ENCODE assay signal across 13 cellular contexts in the genomic region with DNA sequence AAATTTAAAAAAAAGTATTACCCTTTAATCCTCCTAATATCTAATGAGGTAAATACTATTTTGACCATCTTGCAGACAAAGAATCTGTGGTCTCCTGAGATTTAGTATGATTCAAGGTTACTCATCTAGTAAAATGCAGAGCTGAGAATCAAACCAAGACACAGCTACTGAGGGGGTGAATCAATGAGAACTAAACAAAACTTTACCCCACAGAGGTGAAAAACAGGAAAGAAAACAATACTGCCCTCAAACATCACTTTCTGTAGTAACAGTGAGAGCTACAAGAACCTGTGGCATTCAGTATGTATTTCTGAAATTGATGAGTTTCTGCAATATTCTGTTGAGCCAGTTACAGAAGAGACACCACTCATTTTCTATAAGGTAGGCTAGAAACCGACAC.
DNase-seq lines count a peak whose midpoint lies in the region; ATAC-seq and TF ChIP-seq lines count a peak whose summit lies in the region.
"Had no signal": no experiment of that assay in that cellular context is flagged by ENCODE, and none has a peak within 500 bp of the region (broad histone marks: within the 10 kb centered on the region; RNA-seq: fewer than 3 reads in every experiment).

No MANE protein-coding gene starts in this region.

- DNase-seq in activated T-cell treated with anti-CD3 and anti-CD28 coated beads, Interleukin-2, amount 50 U/mL, for 4 hours, result no peak
- DNase-seq in activated T-cell treated with anti-CD3 and anti-CD28 coated beads, Interleukin-2, amount 50 U/mL, for 48 hours, result no peak
- DNase-seq in HS-5 (ENCODE audit: low read depth), result peak; percentile 42
- DNase-seq in effector memory CD8-positive, alpha-beta T cell, result no peak
- DNase-seq in mucosa of descending colon, result no peak
- DNase-seq in effector CD8-positive, alpha-beta T cell (lab: John Stamatoyannopoulos, UW), result no peak
- no peak for DNase-seq in stimulated activated CD4-positive, alpha-beta T cell treated with anti-CD3 and anti-CD28 coated beads, Interleukin-15, amount 100 ng/mL, for 24 hours
- DNase-seq: activated CD4-positive, alpha-beta T cell treated with anti-CD3 and anti-CD28 coated beads for 48 hours; activated naive CD4-positive, alpha-beta T cell treated with anti-CD3 and anti-CD28 coated beads for 36 hours; islet precursor cell; NCI-H1436 treated with DMSO at 0.1 percent for 48 hours; tibial artery had no signal

- peak; percentile 47 to 71 for ATAC-seq in activated T-cell treated with anti-CD3 and anti-CD28 coated beads, Interleukin-2, amount 50 U/mL, for 4 hours
- ATAC-seq in effector memory CD8-positive, alpha-beta T cell (replicated peaks), result no peak
- no peak for ATAC-seq in mucosa of descending colon

- TF ChIP-seq CTCF in mucosa of descending colon (IDR thresholded peaks at IDR 0.05), result no peak

- peak overlapping the region; percentile 25 for H3K4me2 ChIP-seq in skeletal muscle satellite cell (ENCODE audit: low read length)

- H3K27ac Mint-ChIP-seq in effector memory CD8-positive, alpha-beta T cell, result peak overlapping the region; percentile 76 to 82
- H3K27ac Mint-ChIP-seq: activated naive CD4-positive, alpha-beta T cell treated with anti-CD3 and anti-CD28 coated beads for 36 hours had no signal

- H3K36me3 ChIP-seq in skeletal muscle satellite cell (ENCODE audit: insufficient read depth, low read length), result peaks cover 25% of the 10 kb centered on the region
- no peaks in the 10 kb centered on the region for H3K36me3 ChIP-seq in mucosa of descending colon (ENCODE audit: low read depth)

- H3K36me3 Mint-ChIP-seq in activated T-cell treated with anti-CD3 and anti-CD28 coated beads, Interleukin-2, amount 50 U/mL, for 4 hours (ENCODE audit: insufficient read depth), result peaks cover 32% of the 10 kb centered on the region
- peaks cover 52% of the 10 kb centered on the region for H3K36me3 Mint-ChIP-seq in effector memory CD8-positive, alpha-beta T cell (ENCODE audit: insufficient read depth)

- H3K4me1 ChIP-seq in skeletal muscle satellite cell (ENCODE audit: control insufficient read depth, insufficient read depth, low read length), result peaks cover 10% of the 10 kb centered on the region
- no peaks in the 10 kb centered on the region for H3K4me1 ChIP-seq in mucosa of descending colon (ENCODE audit: low read depth)
- H3K4me1 ChIP-seq: tibial artery had no signal

- H3K9me3 Mint-ChIP-seq in activated T-cell treated with anti-CD3 and anti-CD28 coated beads, Interleukin-2, amount 50 U/mL, for 4 hours, result no peaks in the 10 kb centered on the region
- no peaks in the 10 kb centered on the region for H3K9me3 Mint-ChIP-seq in effector memory CD8-positive, alpha-beta T cell
- H3K9me3 Mint-ChIP-seq: activated naive CD4-positive, alpha-beta T cell treated with anti-CD3 and anti-CD28 coated beads for 36 hours had no signal

- no peak overlapping the region for H3K4me3 Mint-ChIP-seq in activated T-cell treated with anti-CD3 and anti-CD28 coated beads, Interleukin-2, amount 50 U/mL, for 4 hours
- peak overlapping the region; percentile 60 to 73 for H3K4me3 Mint-ChIP-seq in effector memory CD8-positive, alpha-beta T cell
- H3K4me3 Mint-ChIP-seq: activated naive CD4-positive, alpha-beta T cell treated with anti-CD3 and anti-CD28 coated beads for 36 hours had no signal

- no peak overlapping the region for H3K4me3 ChIP-seq in skeletal muscle satellite cell (ENCODE audit: low read length)
- no peak overlapping the region for H3K4me3 ChIP-seq in mucosa of descending colon
- H3K4me3 ChIP-seq: tibial artery had no signal

- no peaks in the 10 kb centered on the region for H3K27me3 Mint-ChIP-seq in activated T-cell treated with anti-CD3 and anti-CD28 coated beads, Interleukin-2, amount 50 U/mL, for 4 hours (ENCODE audit: low read depth)
- H3K27me3 Mint-ChIP-seq in effector memory CD8-positive, alpha-beta T cell, result no peaks in the 10 kb centered on the region

- H3K9ac ChIP-seq in skeletal muscle satellite cell (ENCODE audit: low read depth, low read length), result no peak overlapping the region

- H3K9me3 ChIP-seq in skeletal muscle satellite cell (replicated peaks; ENCODE audit: low read length) (no peaks in the 10 kb centered on the region), mucosa of descending colon (no peaks in the 10 kb centered on the region)
- H3K9me3 ChIP-seq: tibial artery had no signal

- no peaks in the 10 kb centered on the region for H3K27me3 ChIP-seq in skeletal muscle satellite cell (ENCODE audit: control insufficient read depth, insufficient read depth, low read length)
- H3K27me3 ChIP-seq: tibial artery had no signal

- peaks cover 73% of the 10 kb centered on the region for H3K4me1 Mint-ChIP-seq in activated T-cell treated with anti-CD3 and anti-CD28 coated beads, Interleukin-2, amount 50 U/mL, for 4 hours (ENCODE audit: low read depth)
- peaks cover 56 to 83% of the 10 kb centered on the region in 2 donors for H3K4me1 Mint-ChIP-seq in effector memory CD8-positive, alpha-beta T cell (ENCODE audit: low read depth in 2 of 2)

- intact Hi-C loops in mucosa of descending colon (cut with DNase I, micrococcal nuclease), result no loop called here

Comparison
In these comparisons a context has a peak if more than half of its experiments do, and no peak if none do; other contexts are left out.
1. ATAC-seq: peak in activated T-cell treated with anti-CD3 and anti-CD28 coated beads, Interleukin-2, amount 50 U/mL, for 4 hours (2 of 2); none in effector memory CD8-positive, alpha-beta T cell (single experiment) and mucosa of descending colon (single experiment).